36 cellular contexts compared by ENCODE assay signal in genomic region chr3:124937049-124937448, GRCh38. TPM values are rescaled to one million over a fixed set of nuclear protein-coding genes. Genes with fewer than 3 reads are reported as not detected.
"Had no signal": no experiment of that assay in that cellular context is flagged by ENCODE, and none has a peak within 500 bp of the region (broad histone marks: within the 10 kb centered on the region; RNA-seq: fewer than 3 reads in every experiment).

No MANE protein-coding gene starts in this region.

- H3K9me3 ChIP-seq: adrenal gland, ascending aorta, body of pancreas, breast epithelium had no signal

- FAIRE-seq: astrocyte, bronchial epithelial cell had no signal

- H3K27me3 ChIP-seq: adrenal gland, ascending aorta, body of pancreas, brain microvascular endothelial cell, breast epithelium, cardiac muscle cell had no signal

- H3K27ac ChIP-seq: adrenal gland, ascending aorta, body of pancreas, brain microvascular endothelial cell, breast epithelium, cardiac muscle cell had no signal

- ATAC-seq: activated naive CD4-positive, alpha-beta T cell treated with anti-CD3 and anti-CD28 coated beads, Interleukin-2, amount 50 U/mL, for 72 hours; activated naive CD8-positive, alpha-beta T cell treated with anti-CD3 and anti-CD28 coated beads, Interleukin-2, amount 50 U/mL, for 24 hours; activated T-cell treated with anti-CD3 and anti-CD28 coated beads, Interleukin-2, amount 50 U/mL, for 4 hours; activated T-cell treated with anti-CD3 and anti-CD28 coated beads, Interleukin-2, amount 50 U/mL, for 72 hours; activated T-helper 17 cell treated with anti-CD3 and anti-CD28 coated beads, Interleukin-2, amount 50 U/mL, for 72 hours; body of pancreas had no signal

- DNase-seq: activated effector memory CD4-positive, alpha-beta T cell treated with anti-CD3 and anti-CD28 coated beads, Interleukin-2, amount 50 U/mL, for 16 hours; activated effector memory CD4-positive, alpha-beta T cell treated with Interleukin-2 at 50 U/mL for 16 hours; activated gamma-delta T cell; activated gamma-delta T cell treated with Interleukin-2 at 50 U/mL for 16 hours; activated naive CD4-positive, alpha-beta T cell; activated naive CD4-positive, alpha-beta T cell treated with anti-CD3 and anti-CD28 coated beads for 36 hours; activated naive CD4-positive, alpha-beta T cell treated with anti-CD3 and anti-CD28 coated beads, Interleukin-2, amount 10 ng/mL, durations not matched to agents 7 days and 5 days; activated naive CD4-positive, alpha-beta T cell treated with anti-CD3 and anti-CD28 coated beads, Interleukin-2, amount 50 U/mL, for 16 hours; activated naive CD4-positive, alpha-beta T cell treated with Interleukin-2 at 50 U/mL for 16 hours; activated naive CD8-positive, alpha-beta T cell treated with anti-CD3 and anti-CD28 coated beads for 36 hours; activated naive CD8-positive, alpha-beta T cell treated with anti-CD3 and anti-CD28 coated beads, Interleukin-2, amount 10 ng/mL, durations not matched to agents 7 days and 5 days; activated naive CD8-positive, alpha-beta T cell treated with anti-CD3 and anti-CD28 coated beads, Interleukin-2, amount 50 U/mL, for 24 hours; activated T-cell treated with anti-CD3 and anti-CD28 coated beads, Interleukin-2, amount 50 U/mL, for 24 hours; activated T-cell treated with anti-CD3 and anti-CD28 coated beads, Interleukin-2, amount 50 U/mL, for 4 hours; activated T-cell treated with anti-CD3 and anti-CD28 coated beads, Interleukin-2, amount 50 U/mL, for 48 hours; activated T-cell treated with anti-CD3 and anti-CD28 coated beads, Interleukin-2, amount 50 U/mL, for 72 hours; adrenal gland; amniotic stem cell; amygdala; anterior cingulate cortex; aorta; body of pancreas; brain microvascular endothelial cell; caudate nucleus; central memory CD4-positive, alpha-beta T cell; cerebellar nuclear complex had no signal

- H3K4me1 ChIP-seq: adrenal gland, ascending aorta, breast epithelium had no signal

- H3K4me3 ChIP-seq: adrenal gland, ascending aorta, body of pancreas, breast epithelium, cardiac muscle cell had no signal

- H3K36me3 ChIP-seq: adrenal gland, ascending aorta, brain microvascular endothelial cell, breast epithelium, cardiac muscle cell had no signal

RNA-seq across cellular contexts. Expression of gene MUC13, which starts 2.5 kb away (rescaled TPM):
- total RNA-seq: activated naive CD4-positive, alpha-beta T cell treated with anti-CD3 and anti-CD28 coated beads for 36 hours; activated naive CD4-positive, alpha-beta T cell treated with anti-CD3 and anti-CD28 coated beads, Interleukin-2, amount 50 U/mL, for 72 hours; activated naive CD8-positive, alpha-beta T cell treated with anti-CD3 and anti-CD28 coated beads for 36 hours; activated naive CD8-positive, alpha-beta T cell treated with anti-CD3 and anti-CD28 coated beads, Interleukin-2, amount 10 ng/mL, durations not matched to agents 7 days and 5 days; activated T-cell treated with anti-CD3 and anti-CD28 coated beads, Interleukin-2, amount 50 U/mL, for 72 hours; activated T-helper 1 cell treated with anti-CD3 and anti-CD28 coated beads, Interleukin-12 subunit alpha, Interleukin-12 subunit beta, Interleukin-2, Interleukin-4 antibody, amounts not matched to agents 30 ng/mL and 10 ng/mL and 1 ng/mL, durations not matched to agents 14 hours and 24 hours and 36 hours; activated T-helper 17 cell treated with anti-CD3 and anti-CD28 coated beads, Interleukin-2, amount 50 U/mL, for 72 hours; activated T-helper 2 cell treated with anti-CD3 and anti-CD28 coated beads, Interferon-gamma antibody, Interleukin-2, Interleukin-4, amounts not matched to agents 10 μg/mL and 5 μg/mL and 100 μg/mL, durations not matched to agents 14 hours and 24 hours and 36 hours; ascending aorta; astrocyte; bronchial epithelial cell; cardiac muscle cell; chondrocyte had no signal
